ENCODE assay signal across 11 cellular contexts in genomic region chr3:123688241-123688747, GRCh38.
DNase-seq lines count a peak whose midpoint lies in the region; ATAC-seq and TF ChIP-seq lines count a peak whose summit lies in the region.
"Had no signal": no experiment of that assay in that cellular context is flagged by ENCODE, and none has a peak within 500 bp of the region (broad histone marks: within the 10 kb centered on the region; RNA-seq: fewer than 3 reads in every experiment).

No MANE protein-coding gene starts in this region.

- no peak overlapping the region for H3K4me3 ChIP-seq in GM12865 (ENCODE audit: low read depth, low read length)
- H3K4me3 ChIP-seq in adipocyte (ENCODE audit: low read length): peak overlapping the region; percentile 19
- H3K4me3 ChIP-seq: neural progenitor cell had no signal

- no peaks in the 10 kb centered on the region for H3K36me3 Mint-ChIP-seq in stimulated activated memory B cell treated with anti-CD40 and anti-IgM and Interleukin-4, amounts not matched to agents 10 μg/mL and 1 μg/mL and 100 μg/mL, for 72 hours

- peaks cover 63% of the 10 kb centered on the region for H3K4me1 ChIP-seq in adipocyte (ENCODE audit: control insufficient read depth, insufficient read depth, low read length)

- no peak overlapping the region for H3K27ac Mint-ChIP-seq in stimulated activated memory B cell treated with anti-CD40 and anti-IgM and Interleukin-4, amounts not matched to agents 10 μg/mL and 1 μg/mL and 100 μg/mL, for 72 hours
- H3K27ac Mint-ChIP-seq: neural progenitor cell had no signal

- no peaks in the 10 kb centered on the region for H3K9me3 ChIP-seq in adipocyte (ENCODE audit: control insufficient read depth, low read length)

- peak overlapping the region; percentile 86 for H3K9ac ChIP-seq in adipocyte (ENCODE audit: low read length)
- H3K9ac ChIP-seq: neural progenitor cell had no signal

- peaks cover 36% of the 10 kb centered on the region for H3K27me3 Mint-ChIP-seq in stimulated activated memory B cell treated with anti-CD40 and anti-IgM and Interleukin-4, amounts not matched to agents 10 μg/mL and 1 μg/mL and 100 μg/mL, for 72 hours

- DNase-seq in GM12865 (ENCODE audit: low read depth) (peak; percentile 27), adipocyte (ENCODE audit: low read depth) (peak; percentile 68), foreskin melanocyte (peak; percentile 96), superior temporal gyrus (ENCODE audit: extremely low spot score) (no peak)
- DNase-seq: GF-D8, RPMI8226 had no signal

- no peaks in the 10 kb centered on the region for H3K4me1 Mint-ChIP-seq in stimulated activated memory B cell treated with anti-CD40 and anti-IgM and Interleukin-4, amounts not matched to agents 10 μg/mL and 1 μg/mL and 100 μg/mL, for 72 hours

- peak; percentile 21 for ATAC-seq in stimulated activated memory B cell treated with anti-CD40 and anti-IgM and Interleukin-4, amounts not matched to agents 10 μg/mL and 1 μg/mL and 100 μg/mL, for 72 hours
- ATAC-seq in HG03520 (IDR thresholded peaks at IDR 0.05; ENCODE audit: unreplicated experiment) (no peak), GM19463 (IDR thresholded peaks at IDR 0.05; ENCODE audit: unreplicated experiment) (no peak), GM18517 (IDR thresholded peaks at IDR 0.05; ENCODE audit: unreplicated experiment) (no peak)

- TF ChIP-seq CTCF in GM12865 (IDR thresholded peaks at IDR 0.05; ENCODE audit: insufficient read depth, low read depth, low read length, missing control alignments): no peak

- H3K27me3 ChIP-seq in adipocyte (replicated peaks; ENCODE audit: control insufficient read depth, insufficient read depth, low read length): no peaks in the 10 kb centered on the region
- H3K27me3 ChIP-seq: neural progenitor cell had no signal

- H3K36me3 ChIP-seq in adipocyte (ENCODE audit: control insufficient read depth, insufficient read depth, low read length, severe bottlenecking): peaks cover 29% of the 10 kb centered on the region
- H3K36me3 ChIP-seq: neural progenitor cell had no signal

- no peak overlapping the region for H3K4me3 Mint-ChIP-seq in stimulated activated memory B cell treated with anti-CD40 and anti-IgM and Interleukin-4, amounts not matched to agents 10 μg/mL and 1 μg/mL and 100 μg/mL, for 72 hours
- H3K4me3 Mint-ChIP-seq: neural progenitor cell had no signal

- no peaks in the 10 kb centered on the region for H3K9me3 Mint-ChIP-seq in stimulated activated memory B cell treated with anti-CD40 and anti-IgM and Interleukin-4, amounts not matched to agents 10 μg/mL and 1 μg/mL and 100 μg/mL, for 72 hours
- H3K9me3 Mint-ChIP-seq: neural progenitor cell had no signal
